1 cellular context compared by ENCODE assay signal in genomic region chr7:116546916-116547315, GRCh38.
A peak's percentile ranks its signal among the peaks of the same experiment; 100 is the strongest.
TF ChIP-seq lines count a peak whose summit lies in the region.

No MANE protein-coding gene starts in this region.

TF ChIP-seq in endothelial cell of umbilical vein, 7 proteins besides CTCF, POLR2A, EP300 and RAD21:
- no peak for TF ChIP-seq GATA2 (IDR thresholded peaks at IDR 0.05; ENCODE audit: insufficient read depth, insufficient read length, low read depth, low read length)
- TF ChIP-seq MYC (IDR thresholded peaks at IDR 0.05; ENCODE audit: low read depth, low read length): no peak
- no peak for TF ChIP-seq MAX (IDR thresholded peaks at IDR 0.05; ENCODE audit: insufficient read depth, insufficient read length)
- TF ChIP-seq EZH2 (IDR thresholded peaks at IDR 0.05; ENCODE audit: borderline replicate concordance, low read depth, low read length, severe bottlenecking): no peak
- no peak for TF ChIP-seq JUN (IDR thresholded peaks at IDR 0.05; ENCODE audit: borderline replicate concordance, insufficient read depth, insufficient read length, low read depth)
- no peak for TF ChIP-seq FOS (IDR thresholded peaks at IDR 0.05; ENCODE audit: borderline replicate concordance, insufficient read depth, low read length)
- peak; percentile 9 for TF ChIP-seq POLR2AphosphoS5 (IDR thresholded peaks at IDR 0.05; ENCODE audit: insufficient read depth, low read depth, low read length)
